Comparison of ENCODE assay signal across 14 cellular contexts in genomic region chr16:61792194-61792904, GRCh38.
DNase-seq lines count a peak whose midpoint lies in the region; ATAC-seq, FAIRE-seq and TF ChIP-seq lines count a peak whose summit lies in the region.
"Had no signal": no experiment of that assay in that cellular context is flagged by ENCODE, and none has a peak within 500 bp of the region (broad histone marks: within the 10 kb centered on the region; RNA-seq: fewer than 3 reads in every experiment).

No MANE protein-coding gene starts in this region.

- H3K27ac Mint-ChIP-seq in effector memory CD8-positive, alpha-beta T cell: no peak overlapping the region
- H3K27ac Mint-ChIP-seq: activated CD4-positive, alpha-beta memory T cell treated with anti-CD3 and anti-CD28 coated beads for 36 hours; activated naive CD4-positive, alpha-beta T cell treated with anti-CD3 and anti-CD28 coated beads, Interleukin-2, amount 10 ng/mL, durations not matched to agents 7 days and 5 days had no signal

- ATAC-seq in pancreas: no peak
- ATAC-seq in effector memory CD8-positive, alpha-beta T cell (replicated peaks): no peak
- no peak for ATAC-seq in GM18505 (IDR thresholded peaks at IDR 0.05; ENCODE audit: unreplicated experiment)
- ATAC-seq: left lung had no signal

- no peak overlapping the region for H3K9ac ChIP-seq in SK-N-MC (ENCODE audit: insufficient read length)
- no peak overlapping the region for H3K9ac ChIP-seq in smooth muscle cell (ENCODE audit: low read depth)

- DNase-seq in GM04503 (ENCODE audit: low read depth): peak; percentile 99
- DNase-seq in SK-N-MC (ENCODE audit: low read depth, low spot score): peak; percentile 63
- peak; percentile 54 to 61 for DNase-seq in foreskin fibroblast
- DNase-seq in smooth muscle cell (lab: John Stamatoyannopoulos, UW; ENCODE audit: unreplicated experiment): no peak
- no peak for DNase-seq in pancreas
- DNase-seq in effector memory CD8-positive, alpha-beta T cell: no peak
- DNase-seq in activated naive CD4-positive, alpha-beta T cell treated with Interleukin-2 at 50 U/mL for 16 hours: no peak
- DNase-seq: activated CD4-positive, alpha-beta memory T cell treated with anti-CD3 and anti-CD28 coated beads for 36 hours; activated naive CD4-positive, alpha-beta T cell treated with anti-CD3 and anti-CD28 coated beads, Interleukin-2, amount 10 ng/mL, durations not matched to agents 7 days and 5 days; left lung; MV-4-11; NCI-H2171; T-helper 9 cell had no signal

- peaks cover 7 to 11% of the 10 kb centered on the region in 2 donors for H3K9me3 Mint-ChIP-seq in effector memory CD8-positive, alpha-beta T cell

- no peaks in the 10 kb centered on the region for H3K27me3 Mint-ChIP-seq in effector memory CD8-positive, alpha-beta T cell
- H3K27me3 Mint-ChIP-seq: activated CD4-positive, alpha-beta memory T cell treated with anti-CD3 and anti-CD28 coated beads for 36 hours; activated naive CD4-positive, alpha-beta T cell treated with anti-CD3 and anti-CD28 coated beads, Interleukin-2, amount 10 ng/mL, durations not matched to agents 7 days and 5 days had no signal

- H3K27ac ChIP-seq in SK-N-MC (peak overlapping the region; percentile 92), smooth muscle cell (ENCODE audit: low read depth) (peak overlapping the region; percentile 58), pancreas (no peak overlapping the region)
- H3K27ac ChIP-seq: left lung had no signal

- no peaks in the 10 kb centered on the region for H3K79me2 ChIP-seq in smooth muscle cell (ENCODE audit: low read depth)

- H4K20me1 ChIP-seq in smooth muscle cell (ENCODE audit: low read depth): no peaks in the 10 kb centered on the region

- FAIRE-seq in pancreas (lab: Jason Lieb, UNC): no peak

- intact Hi-C loops in pancreas (cut with DNase I): no loop called here

- H3K27me3 ChIP-seq in smooth muscle cell (ENCODE audit: low read depth): no peaks in the 10 kb centered on the region
- no peaks in the 10 kb centered on the region for H3K27me3 ChIP-seq in pancreas
- H3K27me3 ChIP-seq: left lung had no signal

- H3F3A ChIP-seq in smooth muscle cell (ENCODE audit: low read depth): peaks cover 7% of the 10 kb centered on the region

- no peaks in the 10 kb centered on the region for H3K9me3 ChIP-seq in SK-N-MC (ENCODE audit: low read depth, low read length)
- no peaks in the 10 kb centered on the region for H3K9me3 ChIP-seq in smooth muscle cell (replicated peaks; ENCODE audit: low read depth)
- H3K9me3 ChIP-seq in pancreas: no peaks in the 10 kb centered on the region

- peak overlapping the region; percentile 49 for H3K4me2 ChIP-seq in smooth muscle cell

- TF ChIP-seq CTCF in foreskin fibroblast (IDR thresholded peaks at IDR 0.05; ENCODE audit: low read depth, low read length) (no peak), smooth muscle cell (IDR thresholded peaks at IDR 0.05; ENCODE audit: borderline replicate concordance, insufficient read depth, poor library complexity, severe bottlenecking) (no peak), pancreas (IDR thresholded peaks at IDR 0.05) (no peak)

- H2AFZ ChIP-seq in smooth muscle cell (ENCODE audit: low read depth): no peak overlapping the region

- WGBS in smooth muscle cell (ENCODE audit: low lambda C conversion rate): 46% methylated on average over 4 of the region's 4 CpGs
- WGBS in pancreas, 2 donors: 67 to 77% methylated on average over 4 of the region's 4 CpGs

- no peaks in the 10 kb centered on the region for H3K4me1 Mint-ChIP-seq in effector memory CD8-positive, alpha-beta T cell (ENCODE audit: low read depth in 2 of 2)
- H3K4me1 Mint-ChIP-seq: activated naive CD4-positive, alpha-beta T cell treated with anti-CD3 and anti-CD28 coated beads, Interleukin-2, amount 10 ng/mL, durations not matched to agents 7 days and 5 days had no signal

- H3K4me3 ChIP-seq in SK-N-MC (0 out of 2 replicates have a peak overlapping the region, but pooled peaks have one; percentile 30), foreskin fibroblast (ENCODE audit: low read depth in 1 of 2, low read length in 2 of 2) (no peak overlapping the region), smooth muscle cell (no peak overlapping the region), pancreas (no peak overlapping the region)
- H3K4me3 ChIP-seq: left lung had no signal

- H3K36me3 ChIP-seq in SK-N-MC (ENCODE audit: insufficient read depth, low read length) (no peaks in the 10 kb centered on the region), smooth muscle cell (ENCODE audit: low read depth) (no peaks in the 10 kb centered on the region), pancreas (no peaks in the 10 kb centered on the region)
- H3K36me3 ChIP-seq: left lung had no signal

- no peaks in the 10 kb centered on the region for H3K36me3 Mint-ChIP-seq in effector memory CD8-positive, alpha-beta T cell (ENCODE audit: insufficient read depth)
- H3K36me3 Mint-ChIP-seq: activated CD4-positive, alpha-beta memory T cell treated with anti-CD3 and anti-CD28 coated beads for 36 hours; activated naive CD4-positive, alpha-beta T cell treated with anti-CD3 and anti-CD28 coated beads, Interleukin-2, amount 10 ng/mL, durations not matched to agents 7 days and 5 days had no signal

- TF ChIP-seq POLR2A in GM18505 (IDR thresholded peaks at IDR 0.05; ENCODE audit: borderline replicate concordance, extremely low read depth, insufficient read depth, insufficient read length): no peak

- H3K4me1 ChIP-seq in smooth muscle cell (ENCODE audit: low read depth): peaks cover 6% of the 10 kb centered on the region
- no peaks in the 10 kb centered on the region for H3K4me1 ChIP-seq in pancreas
- H3K4me1 ChIP-seq: left lung had no signal

- no peak overlapping the region for H3K4me3 Mint-ChIP-seq in effector memory CD8-positive, alpha-beta T cell
- H3K4me3 Mint-ChIP-seq: activated CD4-positive, alpha-beta memory T cell treated with anti-CD3 and anti-CD28 coated beads for 36 hours; activated naive CD4-positive, alpha-beta T cell treated with anti-CD3 and anti-CD28 coated beads, Interleukin-2, amount 10 ng/mL, durations not matched to agents 7 days and 5 days had no signal

Comparison
In these comparisons a context has a peak if more than half of its experiments do, and no peak if none do; other contexts are left out.
1. DNase-seq: peak in GM04503 (single experiment), SK-N-MC (single experiment) and foreskin fibroblast (2 of 2); none in smooth muscle cell (single experiment), pancreas (0 of 6), effector memory CD8-positive, alpha-beta T cell (0 of 3) and activated naive CD4-positive, alpha-beta T cell treated with Interleukin-2 at 50 U/mL for 16 hours (single experiment).
2. H3K27ac ChIP-seq: peak in SK-N-MC (single experiment) and smooth muscle cell (single experiment); none in pancreas (0 of 4).